Comparison of ENCODE assay signal across 8 cellular contexts in the genomic region with DNA sequence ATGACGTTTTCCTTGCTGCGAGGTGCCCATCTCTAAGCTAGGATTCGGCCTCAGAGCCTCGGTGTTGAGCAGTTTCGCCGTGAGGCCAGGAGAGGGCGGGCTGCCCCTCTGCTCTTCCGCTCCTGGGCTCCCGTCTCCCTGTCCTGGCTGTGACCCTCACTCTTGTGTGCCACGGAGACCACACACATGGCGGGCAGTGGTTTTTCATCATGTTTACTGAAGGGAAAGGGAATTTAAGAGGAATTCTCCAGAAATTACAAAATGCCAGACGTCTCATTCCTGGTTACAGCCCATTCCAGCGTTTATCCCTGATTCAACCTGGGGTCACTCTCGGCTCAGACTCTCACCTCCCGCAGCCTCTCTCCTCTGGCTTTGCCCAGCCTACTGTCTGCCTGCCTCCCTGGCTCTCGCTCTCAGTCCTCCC.
DNase-seq lines count a peak whose midpoint lies in the region; ATAC-seq and TF ChIP-seq lines count a peak whose summit lies in the region.

No MANE protein-coding gene starts in this region.

- H3K4me3 ChIP-seq in brain microvascular endothelial cell (ENCODE audit: low read depth, low read length) = no peak overlapping the region

- CTCF ChIA-PET in activated CD4-positive, alpha-beta T cell treated with anti-CD3 and anti-CD28 coated beads, Interleukin-2, amount 10 ng/mL, durations not matched to agents 7 days and 5 days (lab: Charles Lee) = no interaction called here

- DNase-seq in AG20443 (ENCODE audit: low spot score) (peak; percentile 91), NCI-H226 (peak; percentile 12), brain microvascular endothelial cell (peak; percentile 5), left kidney (ENCODE audit: low read depth, low spot score) (peak; percentile 79), superior temporal gyrus (ENCODE audit: extremely low spot score) (no peak)
- no peak for DNase-seq in activated CD4-positive, alpha-beta T cell treated with anti-CD3 and anti-CD28 coated beads, Interleukin-2, amount 10 ng/mL, durations not matched to agents 7 days and 5 days

- no peaks in the 10 kb centered on the region for H3K36me3 ChIP-seq in brain microvascular endothelial cell (replicated peaks)

- no peaks in the 10 kb centered on the region for H3K4me1 Mint-ChIP-seq in activated CD4-positive, alpha-beta T cell treated with anti-CD3 and anti-CD28 coated beads, Interleukin-2, amount 10 ng/mL, durations not matched to agents 7 days and 5 days

- H3K4me3 Mint-ChIP-seq in activated CD4-positive, alpha-beta T cell treated with anti-CD3 and anti-CD28 coated beads, Interleukin-2, amount 10 ng/mL, durations not matched to agents 7 days and 5 days = no peak overlapping the region

- no peaks in the 10 kb centered on the region for H3K27me3 ChIP-seq in brain microvascular endothelial cell (replicated peaks)

- peak; percentile 84 for TF ChIP-seq CTCF in brain microvascular endothelial cell (IDR thresholded peaks at IDR 0.05; ENCODE audit: low read depth, low read length, missing control alignments)

- POLR2A ChIA-PET in activated CD4-positive, alpha-beta T cell treated with anti-CD3 and anti-CD28 coated beads, Interleukin-2, amount 10 ng/mL, durations not matched to agents 7 days and 5 days (lab: Charles Lee) = no interaction called here

- H3K9me3 Mint-ChIP-seq in activated CD4-positive, alpha-beta T cell treated with anti-CD3 and anti-CD28 coated beads, Interleukin-2, amount 10 ng/mL, durations not matched to agents 7 days and 5 days = no peaks in the 10 kb centered on the region

- no peak overlapping the region for H3K27ac Mint-ChIP-seq in activated CD4-positive, alpha-beta T cell treated with anti-CD3 and anti-CD28 coated beads, Interleukin-2, amount 10 ng/mL, durations not matched to agents 7 days and 5 days

- in situ Hi-C loops in brain microvascular endothelial cell (cut with HindIII; ENCODE audit: low pct_ligation_motif_present, low sequenced_read_pairs) = no loop called here

- H3K27ac ChIP-seq in brain microvascular endothelial cell = no peak overlapping the region

- no peaks in the 10 kb centered on the region for H3K36me3 Mint-ChIP-seq in activated CD4-positive, alpha-beta T cell treated with anti-CD3 and anti-CD28 coated beads, Interleukin-2, amount 10 ng/mL, durations not matched to agents 7 days and 5 days (ENCODE audit: low read depth)

- ATAC-seq in GM18511 (IDR thresholded peaks at IDR 0.05; ENCODE audit: unreplicated experiment) = peak; percentile 50
- ATAC-seq in GM19035 (IDR thresholded peaks at IDR 0.05; ENCODE audit: unreplicated experiment) = no peak

- no peaks in the 10 kb centered on the region for H3K27me3 Mint-ChIP-seq in activated CD4-positive, alpha-beta T cell treated with anti-CD3 and anti-CD28 coated beads, Interleukin-2, amount 10 ng/mL, durations not matched to agents 7 days and 5 days

Comparison
In these comparisons a context has a peak if more than half of its experiments do, and no peak if none do; other contexts are left out.
1. DNase-seq: peak in AG20443 (single experiment), NCI-H226 (single experiment), brain microvascular endothelial cell (single experiment) and left kidney (single experiment); none in superior temporal gyrus (single experiment) and activated CD4-positive, alpha-beta T cell treated with anti-CD3 and anti-CD28 coated beads, Interleukin-2, amount 10 ng/mL, durations not matched to agents 7 days and 5 days (single experiment).